In genomic region chrY:11334151-11334550, GRCh38 we compare ENCODE assay signal across 11 cellular contexts.
DNase-seq lines count a peak whose midpoint lies in the region; ATAC-seq and TF ChIP-seq lines count a peak whose summit lies in the region.
"Had no signal": no experiment of that assay in that cellular context is flagged by ENCODE, and none has a peak within 500 bp of the region (broad histone marks: within the 10 kb centered on the region; RNA-seq: fewer than 3 reads in every experiment).

No MANE protein-coding gene starts in this region.

- POLR2A ChIA-PET in activated CD4-positive, alpha-beta T cell treated with anti-CD3 and anti-CD28 coated beads for 36 hours (lab: Charles Lee) = no interaction called here

- no peak overlapping the region for H3K4me3 Mint-ChIP-seq in nephron progenitor cell
- H3K4me3 Mint-ChIP-seq in activated CD4-positive, alpha-beta T cell treated with anti-CD3 and anti-CD28 coated beads for 36 hours = no peak overlapping the region
- H3K4me3 Mint-ChIP-seq: activated CD4-positive, alpha-beta T cell treated with anti-CD3 and anti-CD28 coated beads, Interleukin-2, amount 10 ng/mL, durations not matched to agents 24 days and 14 days; dendritic cell treated with granulocyte-macrophage colony-stimulating factor and Interleukin-4, amounts not matched to agents 40 ng/mL and 50 ng/mL, for 4 days had no signal

- H3K4me1 Mint-ChIP-seq in nephron progenitor cell = no peaks in the 10 kb centered on the region
- H3K4me1 Mint-ChIP-seq in activated CD4-positive, alpha-beta T cell treated with anti-CD3 and anti-CD28 coated beads for 36 hours = no peaks in the 10 kb centered on the region
- H3K4me1 Mint-ChIP-seq: activated CD4-positive, alpha-beta T cell treated with anti-CD3 and anti-CD28 coated beads, Interleukin-2, amount 10 ng/mL, durations not matched to agents 24 days and 14 days had no signal

- ATAC-seq in activated CD4-positive, alpha-beta T cell treated with anti-CD3 and anti-CD28 coated beads for 36 hours = no peak

- in situ Hi-C loops in Caki2 (cut with HindIII; ENCODE audit: low pct_unique_long_range_greater_than_20kb, low sequenced_read_pairs) = no loop called here

- H3K9me3 Mint-ChIP-seq in nephron progenitor cell = no peaks in the 10 kb centered on the region
- no peaks in the 10 kb centered on the region for H3K9me3 Mint-ChIP-seq in activated CD4-positive, alpha-beta T cell treated with anti-CD3 and anti-CD28 coated beads for 36 hours (ENCODE audit: low read depth)
- H3K9me3 Mint-ChIP-seq: activated CD4-positive, alpha-beta T cell treated with anti-CD3 and anti-CD28 coated beads, Interleukin-2, amount 10 ng/mL, durations not matched to agents 24 days and 14 days; dendritic cell treated with granulocyte-macrophage colony-stimulating factor and Interleukin-4, amounts not matched to agents 40 ng/mL and 50 ng/mL, for 4 days had no signal

- CTCF ChIA-PET in activated CD4-positive, alpha-beta T cell treated with anti-CD3 and anti-CD28 coated beads for 36 hours (lab: Charles Lee) = no interaction called here

- no peak for TF ChIP-seq CTCF in nephron progenitor cell (IDR thresholded peaks at IDR 0.05)

- no peaks in the 10 kb centered on the region for H3K27me3 Mint-ChIP-seq in nephron progenitor cell (ENCODE audit: low read depth, poor library complexity)
- H3K27me3 Mint-ChIP-seq in activated CD4-positive, alpha-beta T cell treated with anti-CD3 and anti-CD28 coated beads for 36 hours = no peaks in the 10 kb centered on the region
- H3K27me3 Mint-ChIP-seq: activated CD4-positive, alpha-beta T cell treated with anti-CD3 and anti-CD28 coated beads, Interleukin-2, amount 10 ng/mL, durations not matched to agents 24 days and 14 days; dendritic cell treated with granulocyte-macrophage colony-stimulating factor and Interleukin-4, amounts not matched to agents 40 ng/mL and 50 ng/mL, for 4 days had no signal

- no peaks in the 10 kb centered on the region for H3K36me3 Mint-ChIP-seq in nephron progenitor cell (ENCODE audit: low read depth)
- no peaks in the 10 kb centered on the region for H3K36me3 Mint-ChIP-seq in activated CD4-positive, alpha-beta T cell treated with anti-CD3 and anti-CD28 coated beads for 36 hours (ENCODE audit: low read depth)

- H3K27ac Mint-ChIP-seq in nephron progenitor cell = no peak overlapping the region
- H3K27ac Mint-ChIP-seq in activated CD4-positive, alpha-beta T cell treated with anti-CD3 and anti-CD28 coated beads for 36 hours = no peak overlapping the region
- H3K27ac Mint-ChIP-seq: activated CD4-positive, alpha-beta T cell treated with anti-CD3 and anti-CD28 coated beads, Interleukin-2, amount 10 ng/mL, durations not matched to agents 24 days and 14 days; dendritic cell treated with granulocyte-macrophage colony-stimulating factor and Interleukin-4, amounts not matched to agents 40 ng/mL and 50 ng/mL, for 4 days had no signal

- intact Hi-C loops in activated CD4-positive, alpha-beta T cell treated with anti-CD3 and anti-CD28 coated beads for 36 hours (cut with DNase I, micrococcal nuclease) = no loop called here

- DNase-seq in Caki2 (ENCODE audit: low read depth) = peak; percentile 5
- peak; percentile 35 for DNase-seq in NAMALWA (ENCODE audit: low spot score)
- peak; percentile 49 for DNase-seq in ecto neural progenitor cell (ENCODE audit: low spot score)
- DNase-seq in nephron progenitor cell = peak; percentile 1
- DNase-seq in inferior parietal cortex (ENCODE audit: extremely low spot score) = no peak
- DNase-seq in activated CD4-positive, alpha-beta T cell treated with anti-CD3 and anti-CD28 coated beads for 36 hours = no peak
- DNase-seq in NCI-H510A treated with DMSO at 0.1 percent for 48 hours (lab: John Stamatoyannopoulos, UW) = no peak
- DNase-seq in stimulated activated CD4-positive, alpha-beta T cell treated with anti-CD3 and anti-CD28 coated beads, Interleukin-2, amount 100 ng/mL, for 24 hours = no peak
- DNase-seq: activated CD4-positive, alpha-beta T cell treated with anti-CD3 and anti-CD28 coated beads, Interleukin-2, amount 10 ng/mL, durations not matched to agents 24 days and 14 days; NCI-H524 treated with DMSO at 0.1 percent for 48 hours had no signal

Comparison
In these comparisons a context has a peak if more than half of its experiments do, and no peak if none do; other contexts are left out.
1. DNase-seq: peak in Caki2 (single experiment), NAMALWA (single experiment), ecto neural progenitor cell (single experiment) and nephron progenitor cell (single experiment); none in inferior parietal cortex (single experiment), activated CD4-positive, alpha-beta T cell treated with anti-CD3 and anti-CD28 coated beads for 36 hours (single experiment), NCI-H510A treated with DMSO at 0.1 percent for 48 hours (single experiment) and stimulated activated CD4-positive, alpha-beta T cell treated with anti-CD3 and anti-CD28 coated beads, Interleukin-2, amount 100 ng/mL, for 24 hours (0 of 2).